In genomic region chr6:137494967-137495595, GRCh38 we compare ENCODE assay signal across 15 cellular contexts. TPM values are rescaled to one million over a fixed set of nuclear protein-coding genes. Genes with fewer than 3 reads are reported as not detected.
A peak's percentile ranks its signal among the peaks of the same experiment; 100 is the strongest.
DNase-seq lines count a peak whose midpoint lies in the region; ATAC-seq and TF ChIP-seq lines count a peak whose summit lies in the region.
"Had no signal": no experiment of that assay in that cellular context is flagged by ENCODE, and none has a peak within 500 bp of the region (broad histone marks: within the 10 kb centered on the region; RNA-seq: fewer than 3 reads in every experiment).

No MANE protein-coding gene starts in this region.

- no peak overlapping the region for H3K23ac ChIP-seq in trophoblast cell (ENCODE audit: low read length)

- H2AK5ac ChIP-seq in trophoblast cell (ENCODE audit: low read length), result no peak overlapping the region

- H3K4me3 ChIP-seq in NT2/D1 (ENCODE audit: insufficient read length, low read depth) (peak overlapping the region; percentile 15), esophagus muscularis mucosa (peak overlapping the region in 3 of 4 donors; percentile 11 to 26 (median 19)), trophoblast cell (ENCODE audit: low read depth, low read length) (no peak overlapping the region)
- H3K4me3 ChIP-seq: heart left ventricle, sigmoid colon, upper lobe of left lung had no signal

- no peaks in the 10 kb centered on the region for H3K9me3 Mint-ChIP-seq in activated CD4-positive, alpha-beta T cell treated with anti-CD3 and anti-CD28 coated beads for 36 hours (ENCODE audit: low read depth)
- H3K9me3 Mint-ChIP-seq: mesothelial cell of epicardium had no signal

- H3K36me3 ChIP-seq in NT2/D1 (ENCODE audit: insufficient read depth, insufficient read length, low read length) (no peaks in the 10 kb centered on the region), esophagus muscularis mucosa (no peaks in the 10 kb centered on the region), trophoblast cell (ENCODE audit: control insufficient read depth in 1 of 2, insufficient read depth in 2 of 2, low read length in 2 of 2) (no peaks in the 10 kb centered on the region)
- H3K36me3 ChIP-seq: heart left ventricle, sigmoid colon, upper lobe of left lung had no signal

- H3K79me1 ChIP-seq in trophoblast cell (ENCODE audit: low read length), result no peaks in the 10 kb centered on the region

- intact Hi-C loops in activated CD4-positive, alpha-beta T cell treated with anti-CD3 and anti-CD28 coated beads for 36 hours (cut with DNase I, micrococcal nuclease), result loop anchor here (5.0 kb wide), 4 partner anchors 147 to 667 kb away; partner anchors contain the start of genes ARFGEF3 (in 1 of the 2), PERP (in 1 of the 2) and SLC35D3 (in 1 of the 2)
- intact Hi-C loops in esophagus muscularis mucosa (cut with DNase I), result no loop called here

- H3K27me3 ChIP-seq in NT2/D1 (ENCODE audit: insufficient read depth, insufficient read length) (peaks cover 99% of the 10 kb centered on the region), esophagus muscularis mucosa (peaks cover 23 to 97% (median 89%) of the 10 kb centered on the region in 4 donors), trophoblast cell (ENCODE audit: insufficient read depth, low read length) (peaks cover 83% of the 10 kb centered on the region)

- H3K27me3 Mint-ChIP-seq in activated CD4-positive, alpha-beta T cell treated with anti-CD3 and anti-CD28 coated beads for 36 hours, result peaks cover 83% of the 10 kb centered on the region

- H3K27ac Mint-ChIP-seq in activated CD4-positive, alpha-beta T cell treated with anti-CD3 and anti-CD28 coated beads for 36 hours, result no peak overlapping the region
- H3K27ac Mint-ChIP-seq: mesothelial cell of epicardium had no signal

- H3K4me1 ChIP-seq in NT2/D1 (ENCODE audit: insufficient read depth, insufficient read length) (peaks cover 8% of the 10 kb centered on the region), esophagus muscularis mucosa (peaks cover 33 to 59% (median 53%) of the 10 kb centered on the region in 4 donors), trophoblast cell (ENCODE audit: control insufficient read depth in 1 of 2, insufficient read depth in 2 of 2, low read length in 2 of 2) (peaks cover 15 to 22% of the 10 kb centered on the region in 2 experiments)

- H3K79me2 ChIP-seq in trophoblast cell (ENCODE audit: control insufficient read depth, insufficient read depth, low read length, poor library complexity), result no peaks in the 10 kb centered on the region

- no peak overlapping the region for H3K18ac ChIP-seq in trophoblast cell (ENCODE audit: low read length)

- H3K27ac ChIP-seq in esophagus muscularis mucosa (replicated peaks in 1 of 4), result no peak overlapping the region
- H3K27ac ChIP-seq in trophoblast cell (ENCODE audit: low read depth, low read length), result no peak overlapping the region
- H3K27ac ChIP-seq: heart left ventricle, HL-60, sigmoid colon, upper lobe of left lung had no signal

- H3K14ac ChIP-seq in trophoblast cell (ENCODE audit: low read length), result no peak overlapping the region

- no peak overlapping the region for H2BK120ac ChIP-seq in trophoblast cell (ENCODE audit: insufficient read depth, low read length, poor library complexity)

- ATAC-seq in activated CD4-positive, alpha-beta T cell treated with anti-CD3 and anti-CD28 coated beads for 36 hours, result no peak
- no peak for ATAC-seq in HG02623 (IDR thresholded peaks at IDR 0.05; ENCODE audit: unreplicated experiment)
- ATAC-seq in HG02884 (IDR thresholded peaks at IDR 0.05; ENCODE audit: unreplicated experiment), result no peak
- ATAC-seq: heart left ventricle had no signal

- H3K4me1 Mint-ChIP-seq in activated CD4-positive, alpha-beta T cell treated with anti-CD3 and anti-CD28 coated beads for 36 hours, result peaks cover 59% of the 10 kb centered on the region

- H4K8ac ChIP-seq in trophoblast cell (ENCODE audit: low read depth, low read length), result no peak overlapping the region

- H3K9me3 ChIP-seq in NT2/D1 (ENCODE audit: insufficient read depth, low read length), result no peaks in the 10 kb centered on the region
- H3K9me3 ChIP-seq in esophagus muscularis mucosa, result no peaks in the 10 kb centered on the region
- peaks cover 12% of the 10 kb centered on the region for H3K9me3 ChIP-seq in trophoblast cell (ENCODE audit: insufficient read depth, low read depth, low read length)
- H3K9me3 ChIP-seq: heart left ventricle, sigmoid colon, upper lobe of left lung had no signal

- H4K91ac ChIP-seq in trophoblast cell (ENCODE audit: low read depth, low read length), result no peak overlapping the region

- TF ChIP-seq POLR2A in esophagus muscularis mucosa (IDR thresholded peaks at IDR 0.05; ENCODE audit: low read depth), result no peak

- H3K4ac ChIP-seq in trophoblast cell (ENCODE audit: low read depth, low read length), result no peak overlapping the region

- H2BK5ac ChIP-seq in trophoblast cell (ENCODE audit: low read depth, low read length, poor library complexity), result no peak overlapping the region

- CTCF ChIA-PET in activated CD4-positive, alpha-beta T cell treated with anti-CD3 and anti-CD28 coated beads for 36 hours (lab: Charles Lee), result no interaction called here

- POLR2A ChIA-PET in activated CD4-positive, alpha-beta T cell treated with anti-CD3 and anti-CD28 coated beads for 36 hours (lab: Charles Lee), result no interaction called here

- H3K4me2 ChIP-seq in trophoblast cell (ENCODE audit: low read length), result peak overlapping the region; percentile 32

- H3K9ac ChIP-seq in NT2/D1 (ENCODE audit: insufficient read length, low read depth) (peak overlapping the region; percentile 32), trophoblast cell (ENCODE audit: low read length) (no peak overlapping the region)

- TF ChIP-seq EP300 in esophagus muscularis mucosa (IDR thresholded peaks at IDR 0.05), result no peak

- peak overlapping the region; percentile 17 for H2AFZ ChIP-seq in trophoblast cell (ENCODE audit: insufficient read depth, low read length, poor library complexity)

- no peak for DNase-seq in activated CD4-positive, alpha-beta T cell treated with anti-CD3 and anti-CD28 coated beads for 36 hours
- no peak for DNase-seq in activated CD4-positive, alpha-beta T cell treated with anti-CD3 and anti-CD28 coated beads for 1 hour
- no peak for DNase-seq in NT2/D1 (ENCODE audit: low read depth, low spot score)
- peak; percentile 86 for DNase-seq in esophagus muscularis mucosa (ENCODE audit: extremely low spot score)
- DNase-seq in trophoblast cell, result no peak
- no peak for DNase-seq in GOT3 (lab: John Stamatoyannopoulos, UW)
- DNase-seq: activated CD4-positive, alpha-beta T cell treated with anti-CD3 and anti-CD28 coated beads, Interleukin-2, amount 50 U/mL, for 4 hours; amygdala; sigmoid colon had no signal

- 7% methylated on average over 32 of the region's 32 CpGs for WGBS in esophagus muscularis mucosa
- no CpG with 5 or more reads among the region's 32 CpGs for WGBS in trophoblast cell (ENCODE audit: extremely low coverage, insufficient coverage, insufficient read length)

- no peak overlapping the region for H2BK12ac ChIP-seq in trophoblast cell (ENCODE audit: low read length)

- peak overlapping the region; percentile 55 for H3K4me3 Mint-ChIP-seq in activated CD4-positive, alpha-beta T cell treated with anti-CD3 and anti-CD28 coated beads for 36 hours
- H3K4me3 Mint-ChIP-seq: mesothelial cell of epicardium had no signal

- H4K12ac ChIP-seq in trophoblast cell (ENCODE audit: low read depth, low read length), result no peak overlapping the region

- no peaks in the 10 kb centered on the region for H3K36me3 Mint-ChIP-seq in activated CD4-positive, alpha-beta T cell treated with anti-CD3 and anti-CD28 coated beads for 36 hours (ENCODE audit: low read depth)
- H3K36me3 Mint-ChIP-seq: mesothelial cell of epicardium had no signal

- TF ChIP-seq CTCF in esophagus muscularis mucosa (IDR thresholded peaks at IDR 0.05), result no peak

RNA-seq across cellular contexts. Expression of gene OLIG3, which starts 0.9 kb away (rescaled TPM):
- total RNA-seq in activated CD4-positive, alpha-beta T cell treated with anti-CD3 and anti-CD28 coated beads for 36 hours, result not detected
- total RNA-seq in esophagus muscularis mucosa, result under 1 TPM in 1 of 4 donors, not detected in 3; 0.32 TPM
- 0.03 TPM in 1 of 2 replicates, not detected in the other for polyA plus RNA-seq in trophoblast cell (2013)
- total RNA-seq: heart left ventricle, sigmoid colon, upper lobe of left lung had no signal
- polyA plus RNA-seq: heart left ventricle, sigmoid colon had no signal
